ENCODE assay signal across 18 cellular contexts in genomic region chr16:69606985-69607384, GRCh38.
"Had no signal": no experiment of that assay in that cellular context is flagged by ENCODE, and none has a peak within 500 bp of the region (broad histone marks: within the 10 kb centered on the region; RNA-seq: fewer than 3 reads in every experiment).

No MANE protein-coding gene starts in this region.

- H3K27ac ChIP-seq: breast epithelium, upper lobe of left lung had no signal

- H3K9me3 ChIP-seq: breast epithelium, upper lobe of left lung had no signal

- DNase-seq: activated CD4-positive, CD25-positive, alpha-beta regulatory T cell treated with anti-CD3 and anti-CD28 coated beads, Interleukin-2, amount 50 U/mL, for 72 hours; effector memory CD4-positive, alpha-beta T cell; foreskin melanocyte; immature natural killer cell; midbrain; natural killer cell; SHP77; small intestine; stimulated activated CD4-positive, alpha-beta T cell treated with anti-CD3 and anti-CD28 coated beads, Interleukin-2, amount 100 ng/mL, for 24 hours; stimulated activated naive B cell treated with anti-CD40 and anti-IgM and Interleukin-4, amounts not matched to agents 10 μg/mL and 1 μg/mL and 100 μg/mL, for 72 hours; T1000; upper lobe of left lung had no signal

- H3K36me3 Mint-ChIP-seq: immature natural killer cell, natural killer cell had no signal

- H3K4me3 ChIP-seq: breast epithelium, upper lobe of left lung had no signal

- H3K27me3 Mint-ChIP-seq: central memory CD8-positive, alpha-beta T cell; stimulated activated naive B cell treated with anti-CD40 and anti-IgM and Interleukin-4, amounts not matched to agents 10 μg/mL and 1 μg/mL and 100 μg/mL, for 72 hours had no signal

- H3K27me3 ChIP-seq: breast epithelium, upper lobe of left lung had no signal

- ATAC-seq: esophagus mucosa, left lobe of liver, natural killer cell, sciatic nerve had no signal

- H3K36me3 ChIP-seq: breast epithelium, upper lobe of left lung had no signal

- H3K9me3 Mint-ChIP-seq: central memory CD8-positive, alpha-beta T cell; immature natural killer cell; natural killer cell; stimulated activated naive B cell treated with anti-CD40 and anti-IgM and Interleukin-4, amounts not matched to agents 10 μg/mL and 1 μg/mL and 100 μg/mL, for 72 hours; T-helper 1 cell treated with Interleukin-12 subunit alpha and Interleukin-12 subunit beta and Interleukin-4 antibody, amounts not matched to agents 30 μg/mL and 1 μg/mL, for 36 hours had no signal

- H3K4me3 Mint-ChIP-seq: central memory CD8-positive, alpha-beta T cell; immature natural killer cell; natural killer cell; T-helper 1 cell treated with Interleukin-12 subunit alpha and Interleukin-12 subunit beta and Interleukin-4 antibody, amounts not matched to agents 30 μg/mL and 1 μg/mL, for 36 hours had no signal
